ENCODE assay signal across 15 cellular contexts in the genomic region with DNA sequence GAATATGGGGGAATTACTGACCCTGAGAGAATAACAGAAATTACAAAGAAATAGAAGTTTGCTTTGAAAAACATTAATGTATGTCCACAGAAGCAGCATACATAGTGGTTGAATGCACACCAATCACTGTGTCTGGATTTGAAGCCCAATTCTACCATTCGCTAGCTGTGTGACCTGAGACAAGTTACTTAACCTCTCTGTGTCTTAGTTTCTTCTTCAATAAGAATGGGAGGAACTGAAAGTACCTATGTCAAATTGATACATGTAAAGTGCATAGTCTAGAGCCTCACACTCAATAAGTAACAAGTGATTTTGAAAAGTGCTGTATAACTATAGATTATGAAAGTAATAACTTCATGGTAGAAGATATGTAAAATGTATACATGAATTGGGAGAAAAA.
DNase-seq lines count a peak whose midpoint lies in the region; ATAC-seq and TF ChIP-seq lines count a peak whose summit lies in the region.
"Had no signal": no experiment of that assay in that cellular context is flagged by ENCODE, and none has a peak within 500 bp of the region (broad histone marks: within the 10 kb centered on the region; RNA-seq: fewer than 3 reads in every experiment).

No MANE protein-coding gene starts in this region.

- H3K4me3 Mint-ChIP-seq in activated T-cell treated with anti-CD3 and anti-CD28 coated beads, Interleukin-2, amount 50 U/mL, for 72 hours = peak overlapping the region; percentile 86 to 88
- H3K4me3 Mint-ChIP-seq in activated CD8-positive, alpha-beta T cell treated with anti-CD3 and anti-CD28 coated beads for 36 hours = peak overlapping the region; percentile 47
- H3K4me3 Mint-ChIP-seq: neural crest cell had no signal

- peaks cover 71% of the 10 kb centered on the region for H3K4me1 Mint-ChIP-seq in activated T-cell treated with anti-CD3 and anti-CD28 coated beads, Interleukin-2, amount 50 U/mL, for 72 hours (ENCODE audit: low read depth)
- peaks cover 68% of the 10 kb centered on the region for H3K4me1 Mint-ChIP-seq in activated CD8-positive, alpha-beta T cell treated with anti-CD3 and anti-CD28 coated beads for 36 hours (ENCODE audit: low read depth)

- H3K27me3 ChIP-seq in esophagus muscularis mucosa (no peaks in the 10 kb centered on the region), stomach (no peaks in the 10 kb centered on the region)
- H3K27me3 ChIP-seq: adrenal gland had no signal

- H3K4me1 ChIP-seq in esophagus muscularis mucosa = peaks cover 32 to 75% (median 69%) of the 10 kb centered on the region in 4 donors
- peaks cover 10 to 90% (median 50%) of the 10 kb centered on the region in 4 donors for H3K4me1 ChIP-seq in stomach

- no peaks in the 10 kb centered on the region for H3K36me3 ChIP-seq in esophagus muscularis mucosa
- no peaks in the 10 kb centered on the region for H3K36me3 ChIP-seq in stomach
- H3K36me3 ChIP-seq: adrenal gland had no signal

- H3K9me3 ChIP-seq in esophagus muscularis mucosa = no peaks in the 10 kb centered on the region
- H3K9me3 ChIP-seq in stomach = no peaks in the 10 kb centered on the region
- H3K9me3 ChIP-seq: adrenal gland, Caco-2 had no signal

- no peaks in the 10 kb centered on the region for H3K27me3 Mint-ChIP-seq in activated T-cell treated with anti-CD3 and anti-CD28 coated beads, Interleukin-2, amount 50 U/mL, for 72 hours (ENCODE audit: low read depth)
- H3K27me3 Mint-ChIP-seq in activated CD8-positive, alpha-beta T cell treated with anti-CD3 and anti-CD28 coated beads for 36 hours = no peaks in the 10 kb centered on the region

- peak overlapping the region; percentile 80 to 91 (median 82) for H3K27ac ChIP-seq in esophagus muscularis mucosa (replicated peaks in 1 of 4)
- peak overlapping the region in 4 of 5 donors; percentile 29 to 92 (median 69) for H3K27ac ChIP-seq in stomach
- H3K27ac ChIP-seq: adrenal gland had no signal

- H3K4me3 ChIP-seq in esophagus muscularis mucosa (no peak overlapping the region), stomach (no peak overlapping the region)
- H3K4me3 ChIP-seq: adrenal gland had no signal

- TF ChIP-seq POLR2A in esophagus muscularis mucosa (IDR thresholded peaks at IDR 0.05; ENCODE audit: low read depth) = no peak
- no peak for TF ChIP-seq POLR2A in stomach (IDR thresholded peaks at IDR 0.05)

- H3K36me3 Mint-ChIP-seq in activated T-cell treated with anti-CD3 and anti-CD28 coated beads, Interleukin-2, amount 50 U/mL, for 72 hours (ENCODE audit: insufficient read depth in 2 of 2) = peaks cover 10 to 11% of the 10 kb centered on the region in 2 donors
- H3K36me3 Mint-ChIP-seq in activated CD8-positive, alpha-beta T cell treated with anti-CD3 and anti-CD28 coated beads for 36 hours (ENCODE audit: low read depth) = peaks cover 37% of the 10 kb centered on the region

- TF ChIP-seq EP300 in esophagus muscularis mucosa (IDR thresholded peaks at IDR 0.05) (no peak), stomach (IDR thresholded peaks at IDR 0.05) (no peak)

- CTCF ChIA-PET in activated CD8-positive, alpha-beta T cell treated with anti-CD3 and anti-CD28 coated beads for 36 hours (lab: Charles Lee) = no interaction called here

- TF ChIP-seq CTCF in activated CD8-positive, alpha-beta T cell treated with anti-CD3 and anti-CD28 coated beads for 36 hours (IDR thresholded peaks at IDR 0.05) = no peak
- TF ChIP-seq CTCF in esophagus muscularis mucosa (IDR thresholded peaks at IDR 0.05) = no peak
- TF ChIP-seq CTCF in stomach (IDR thresholded peaks at IDR 0.05) = no peak

- POLR2A ChIA-PET in activated CD8-positive, alpha-beta T cell treated with anti-CD3 and anti-CD28 coated beads for 36 hours (lab: Charles Lee) = interaction anchor here (0.9 kb wide), 1 partner anchor 179 kb away, joined by 5 read pairs; no protein-coding TSS in a partner anchor

- peak overlapping the region; percentile 92 for H3K27ac Mint-ChIP-seq in activated T-cell treated with anti-CD3 and anti-CD28 coated beads, Interleukin-2, amount 50 U/mL, for 72 hours
- peak overlapping the region; percentile 85 for H3K27ac Mint-ChIP-seq in activated CD8-positive, alpha-beta T cell treated with anti-CD3 and anti-CD28 coated beads for 36 hours

- H3K9me3 Mint-ChIP-seq in activated T-cell treated with anti-CD3 and anti-CD28 coated beads, Interleukin-2, amount 50 U/mL, for 72 hours = no peaks in the 10 kb centered on the region
- H3K9me3 Mint-ChIP-seq in activated CD8-positive, alpha-beta T cell treated with anti-CD3 and anti-CD28 coated beads for 36 hours = no peaks in the 10 kb centered on the region
- H3K9me3 Mint-ChIP-seq: neural crest cell had no signal

- peak; percentile 6 to 10 for ATAC-seq in activated T-cell treated with anti-CD3 and anti-CD28 coated beads, Interleukin-2, amount 50 U/mL, for 72 hours (replicated peaks in 1 of 2)
- ATAC-seq in activated CD8-positive, alpha-beta T cell treated with anti-CD3 and anti-CD28 coated beads for 36 hours = no peak
- ATAC-seq: SK-N-SH treated with all-trans-retinoic acid at 6 μM for 48 hours had no signal

- no peak for DNase-seq in activated T-cell treated with anti-CD3 and anti-CD28 coated beads, Interleukin-2, amount 50 U/mL, for 72 hours
- no peak for DNase-seq in activated T-cell treated with anti-CD3 and anti-CD28 coated beads, Interleukin-2, amount 50 U/mL, for 48 hours
- no peak for DNase-seq in activated CD8-positive, alpha-beta T cell treated with anti-CD3 and anti-CD28 coated beads for 36 hours
- no peak for DNase-seq in esophagus muscularis mucosa (ENCODE audit: extremely low spot score)
- DNase-seq in stomach = no peak
- no peak for DNase-seq in DMS153 treated with DMSO at 0.1 percent for 48 hours (lab: John Stamatoyannopoulos, UW; ENCODE audit: unreplicated experiment)
- no peak for DNase-seq in NCI-H1417 treated with DMSO at 0.1 percent for 48 hours (lab: John Stamatoyannopoulos, UW)
- DNase-seq in superior temporal gyrus (ENCODE audit: extremely low spot score) = no peak
- DNase-seq: adrenal gland; Caco-2; cerebellar nuclear complex; NCI-H1436; stimulated activated CD4-positive, alpha-beta T cell treated with anti-CD3 and anti-CD28 coated beads, Interleukin-12 subunit alpha, Interleukin-12 subunit beta, amount 100 ng/mL, for 4 hours had no signal

- 94% methylated on average over 1 of the region's 1 CpG for WGBS in esophagus muscularis mucosa
- 91 to 97% (median 91%) methylated on average over 1 of the region's 1 CpG for WGBS in stomach, 5 donors

- intact Hi-C loops in activated CD8-positive, alpha-beta T cell treated with anti-CD3 and anti-CD28 coated beads for 36 hours (cut with micrococcal nuclease) = loop anchor here (2.0 to 10.0 kb wide), 5 partner anchors 39 to 457 kb away; partner anchors contain the start of gene FOXP1
- intact Hi-C loops in esophagus muscularis mucosa (cut with DNase I) (loop anchor here (5.0 to 10.0 kb wide), 2 partner anchors 179 to 457 kb away; partner anchors contain the start of gene FOXP1), stomach (cut with DNase I; ENCODE audit: low total_unique reads) (no loop called here)
